In the genomic region with DNA sequence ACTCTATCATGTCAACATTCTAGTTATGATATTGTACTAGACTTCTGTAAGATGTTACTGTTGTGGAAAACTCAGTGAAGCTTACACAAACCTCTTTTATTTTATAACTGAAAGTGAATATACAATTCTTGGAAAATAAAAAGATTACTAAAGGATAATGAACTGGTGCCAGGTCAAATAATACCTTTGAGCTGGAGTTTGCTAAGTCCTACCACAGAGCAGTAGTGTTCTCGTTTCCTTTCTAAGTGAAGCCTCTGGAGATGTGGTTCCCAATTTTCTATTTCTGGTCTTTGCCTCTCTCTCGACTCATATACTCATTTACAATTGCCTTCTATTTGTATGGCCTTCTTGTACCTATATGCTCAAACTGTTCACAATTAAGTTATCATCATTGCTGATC, we compare ENCODE assay signal across 28 cellular contexts.
"Had no signal": no experiment of that assay in that cellular context is flagged by ENCODE, and none has a peak within 500 bp of the region (broad histone marks: within the 10 kb centered on the region; RNA-seq: fewer than 3 reads in every experiment).

No MANE protein-coding gene starts in this region.

- ATAC-seq: naive thymus-derived CD4-positive, alpha-beta T cell; natural killer cell; psoas muscle; right cardiac atrium; sciatic nerve; stimulated activated effector memory CD8-positive, alpha-beta T cell treated with anti-CD3 and anti-CD28 coated beads, Interleukin-12 subunit alpha, Interleukin-12 subunit beta, amount 100 ng/mL, for 72 hours; stimulated activated naive B cell treated with anti-CD40 and anti-IgM and Interleukin-4, amounts not matched to agents 10 μg/mL and 1 μg/mL and 100 μg/mL, for 72 hours; upper lobe of right lung had no signal

- H3K36me3 ChIP-seq: neural progenitor cell, ovary, stomach, thoracic aorta, thyroid gland, tibial nerve, upper lobe of right lung, uterus had no signal

- H3K27me3 ChIP-seq: neural progenitor cell, ovary, stomach, thyroid gland, tibial nerve, upper lobe of right lung, uterus had no signal

- H3K9me3 Mint-ChIP-seq: nephron; neural progenitor cell; stimulated activated naive CD8-positive, alpha-beta T cell treated with anti-CD3 and anti-CD28 coated beads, Interleukin-15, Interleukin-2, amounts not matched to agents 100 ng/mL and 50 ng/mL, for 24 hours had no signal

- H3K27me3 Mint-ChIP-seq: naive thymus-derived CD4-positive, alpha-beta T cell; progenitor cell of endocrine pancreas; stimulated activated naive B cell treated with anti-CD40 and anti-IgM and Interleukin-4, amounts not matched to agents 10 μg/mL and 1 μg/mL and 100 μg/mL, for 72 hours; stimulated activated naive CD8-positive, alpha-beta T cell treated with anti-CD3 and anti-CD28 coated beads, Interleukin-15, Interleukin-2, amounts not matched to agents 100 ng/mL and 50 ng/mL, for 24 hours had no signal

- H3K4me3 ChIP-seq: neural progenitor cell, ovary, psoas muscle, skin epidermis, stomach, thoracic aorta, thyroid gland, tibial nerve, upper lobe of right lung, uterus had no signal

- DNase-seq: naive thymus-derived CD4-positive, alpha-beta T cell; natural killer cell; occipital lobe; ovary; posterior cingulate gyrus; psoas muscle; right cardiac atrium; stimulated activated CD4-positive, alpha-beta T cell treated with anti-CD3 and anti-CD28 coated beads, Interleukin-15, amount 100 ng/mL, for 24 hours; stimulated activated CD4-positive, alpha-beta T cell treated with anti-CD3 and anti-CD28 coated beads, Interleukin-2, amount 100 ng/mL, for 24 hours; stimulated activated CD4-positive, alpha-beta T cell treated with anti-CD3 and anti-CD28 coated beads, Interleukin-2, amount 100 ng/mL, for 48 hours; stimulated activated CD4-positive, alpha-beta T cell treated with anti-CD3 and anti-CD28 coated beads, Interleukin-4, amount 100 ng/mL, for 24 hours; stimulated activated naive B cell treated with anti-CD40 and anti-IgM and Interleukin-4, amounts not matched to agents 10 μg/mL and 1 μg/mL and 100 μg/mL, for 72 hours; stimulated activated naive CD4-positive, alpha-beta T cell treated with Interleukin-2 at 50 U/mL for 16 hours; stomach; thyroid gland; trophoblast cell; upper lobe of right lung; uterus had no signal

- H3K4me3 Mint-ChIP-seq: naive thymus-derived CD4-positive, alpha-beta T cell; natural killer cell; nephron; neural progenitor cell; stimulated activated effector memory CD8-positive, alpha-beta T cell treated with anti-CD3 and anti-CD28 coated beads, Interleukin-12 subunit alpha, Interleukin-12 subunit beta, amount 100 ng/mL, for 72 hours; stimulated activated naive B cell treated with anti-CD40 and anti-IgM and Interleukin-4, amounts not matched to agents 10 μg/mL and 1 μg/mL and 100 μg/mL, for 72 hours; stimulated activated naive CD8-positive, alpha-beta T cell treated with anti-CD3 and anti-CD28 coated beads, Interleukin-15, Interleukin-2, amounts not matched to agents 100 ng/mL and 50 ng/mL, for 24 hours had no signal

- H3K9me3 ChIP-seq: ovary, psoas muscle, stomach, thoracic aorta, thyroid gland, tibial nerve, upper lobe of right lung, uterus had no signal

- H3K4me1 Mint-ChIP-seq: naive thymus-derived CD4-positive, alpha-beta T cell; natural killer cell; nephron; neural progenitor cell; stimulated activated effector memory CD8-positive, alpha-beta T cell treated with anti-CD3 and anti-CD28 coated beads, Interleukin-12 subunit alpha, Interleukin-12 subunit beta, amount 100 ng/mL, for 72 hours; stimulated activated naive B cell treated with anti-CD40 and anti-IgM and Interleukin-4, amounts not matched to agents 10 μg/mL and 1 μg/mL and 100 μg/mL, for 72 hours had no signal

- H3K36me3 Mint-ChIP-seq: naive thymus-derived CD4-positive, alpha-beta T cell; neural progenitor cell; stimulated activated effector memory CD8-positive, alpha-beta T cell treated with anti-CD3 and anti-CD28 coated beads, Interleukin-12 subunit alpha, Interleukin-12 subunit beta, amount 100 ng/mL, for 72 hours; stimulated activated naive B cell treated with anti-CD40 and anti-IgM and Interleukin-4, amounts not matched to agents 10 μg/mL and 1 μg/mL and 100 μg/mL, for 72 hours had no signal

- H3K27ac ChIP-seq: neural progenitor cell, ovary, parathyroid adenoma, psoas muscle, skin epidermis, stomach, thoracic aorta, thyroid gland, tibial nerve, upper lobe of right lung, uterus had no signal

- H3K27ac Mint-ChIP-seq: naive thymus-derived CD4-positive, alpha-beta T cell; natural killer cell; neural progenitor cell; progenitor cell of endocrine pancreas; stimulated activated effector memory CD8-positive, alpha-beta T cell treated with anti-CD3 and anti-CD28 coated beads, Interleukin-12 subunit alpha, Interleukin-12 subunit beta, amount 100 ng/mL, for 72 hours; stimulated activated naive B cell treated with anti-CD40 and anti-IgM and Interleukin-4, amounts not matched to agents 10 μg/mL and 1 μg/mL and 100 μg/mL, for 72 hours; stimulated activated naive CD8-positive, alpha-beta T cell treated with anti-CD3 and anti-CD28 coated beads, Interleukin-15, Interleukin-2, amounts not matched to agents 100 ng/mL and 50 ng/mL, for 24 hours had no signal

- H3K4me1 ChIP-seq: parathyroid adenoma, psoas muscle, stomach, thyroid gland, tibial nerve, upper lobe of right lung, uterus had no signal
